ENCODE assay signal across 23 cellular contexts in the genomic region with DNA sequence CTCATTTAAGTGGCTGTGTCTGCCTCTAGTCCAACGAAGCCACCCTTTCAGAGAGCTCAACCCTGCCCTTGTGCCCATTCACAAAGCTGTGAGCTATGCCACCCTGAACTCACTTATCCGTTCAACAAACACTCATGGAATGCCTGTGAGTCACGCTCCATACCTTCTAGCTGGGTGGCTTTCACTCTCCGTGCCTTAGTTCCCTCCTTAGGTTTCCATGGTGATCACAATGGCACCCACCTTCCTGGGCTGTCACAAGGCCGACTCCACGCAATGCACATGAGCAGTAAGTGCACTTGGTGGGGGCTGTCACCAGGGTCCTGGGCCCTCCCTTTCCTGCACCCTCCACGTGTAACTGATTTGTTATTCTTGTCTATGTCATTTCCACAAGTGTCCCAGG. TPM values are rescaled to one million over a fixed set of nuclear protein-coding genes. Genes with fewer than 3 reads are reported as not detected.
DNase-seq lines count a peak whose midpoint lies in the region; ATAC-seq and TF ChIP-seq lines count a peak whose summit lies in the region.
"Had no signal": no experiment of that assay in that cellular context is flagged by ENCODE, and none has a peak within 500 bp of the region (broad histone marks: within the 10 kb centered on the region; RNA-seq: fewer than 3 reads in every experiment).

No MANE protein-coding gene starts in this region.

- no peaks in the 10 kb centered on the region for H4K20me1 ChIP-seq in H9 (ENCODE audit: control insufficient read depth, insufficient read depth, insufficient read length)

- H3K9ac ChIP-seq in H9 (ENCODE audit: extremely low read depth, insufficient read length, low read length) (no peak overlapping the region), mesendoderm (ENCODE audit: low read length) (no peak overlapping the region)

- H3K27me3 ChIP-seq in H9 (ENCODE audit: insufficient read depth, low read length) (no peaks in the 10 kb centered on the region), mesendoderm (ENCODE audit: insufficient read depth, low read length, poor library complexity) (no peaks in the 10 kb centered on the region)
- H3K27me3 ChIP-seq: adrenal gland, breast epithelium, dorsolateral prefrontal cortex, right lobe of liver, suprapubic skin had no signal

- H3K4me1 ChIP-seq in H9 (ENCODE audit: insufficient read depth, low read length): no peaks in the 10 kb centered on the region
- no peaks in the 10 kb centered on the region for H3K4me1 ChIP-seq in mesendoderm (ENCODE audit: control insufficient read depth, low read depth, low read length)
- H3K4me1 ChIP-seq: adrenal gland, breast epithelium, right lobe of liver, suprapubic skin had no signal

- no peak overlapping the region for H3T11ph ChIP-seq in H9 (ENCODE audit: low read length)

- H3K56ac ChIP-seq in H9 (ENCODE audit: insufficient read length, low read depth, low read length) (no peak overlapping the region), mesendoderm (ENCODE audit: low read length) (no peak overlapping the region)

- WGBS in H9 (ENCODE audit: extremely low coverage, insufficient read length, low lambda C conversion rate): no CpG with 5 or more reads among the region's 7 CpGs
- WGBS in mesendoderm (ENCODE audit: extremely low coverage, insufficient coverage, low lambda C conversion rate): no CpG with 5 or more reads among the region's 7 CpGs

- H2BK12ac ChIP-seq in H9 (ENCODE audit: insufficient read length, low read depth, low read length): no peak overlapping the region

- no peak overlapping the region; the same call in 1 of the 2 replicates for H3K14ac ChIP-seq in H9 (ENCODE audit: insufficient read depth, low read length)

- no peak overlapping the region for H3K4me3 Mint-ChIP-seq in H9
- H3K4me3 Mint-ChIP-seq: stimulated activated effector memory CD8-positive, alpha-beta T cell treated with anti-CD3 and anti-CD28 coated beads, Interleukin-12 subunit alpha, Interleukin-12 subunit beta, amount 100 ng/mL, for 72 hours had no signal

- no peak overlapping the region for H2BK120ac ChIP-seq in H9 (ENCODE audit: low read depth, low read length, poor library complexity, severe bottlenecking)
- H2BK120ac ChIP-seq in mesendoderm (ENCODE audit: low read depth, low read length): no peak overlapping the region

- no peaks in the 10 kb centered on the region for H3K4me1 Mint-ChIP-seq in H9

- H3K23me2 ChIP-seq in H9 (ENCODE audit: insufficient read length, low read depth, low read length, poor library complexity, severe bottlenecking): no peaks in the 10 kb centered on the region

- H2BK15ac ChIP-seq in H9 (ENCODE audit: low read depth, low read length) (no peak overlapping the region), mesendoderm (replicated peaks; ENCODE audit: low read depth) (no peak overlapping the region)

- H3K4me2 ChIP-seq in H9 (ENCODE audit: insufficient read depth, insufficient read length, low read length) (no peak overlapping the region), mesendoderm (ENCODE audit: low read length) (no peak overlapping the region)

- H2AK5ac ChIP-seq in H9 (ENCODE audit: insufficient read length, low read length): no peak overlapping the region
- H2AK5ac ChIP-seq in mesendoderm (ENCODE audit: low read length): no peak overlapping the region

- H3K9me3 Mint-ChIP-seq in H9: peaks cover 29 to 41% of the 10 kb centered on the region in 2 experiments

- H2BK20ac ChIP-seq in H9 (ENCODE audit: low read depth, low read length, poor library complexity, severe bottlenecking): no peak overlapping the region

- H4K8ac ChIP-seq in H9 (replicated peaks; ENCODE audit: insufficient read length, low read depth, low read length) (no peak overlapping the region), mesendoderm (ENCODE audit: low read depth, low read length) (no peak overlapping the region)

- H3K4ac ChIP-seq in H9 (ENCODE audit: low read depth, low read length) (no peak overlapping the region), mesendoderm (ENCODE audit: low read depth, low read length) (no peak overlapping the region)

- H3K18ac ChIP-seq in H9 (ENCODE audit: insufficient read length, low read depth, low read length): no peak overlapping the region
- H3K18ac ChIP-seq in mesendoderm (ENCODE audit: low read length): no peak overlapping the region

- H4K5ac ChIP-seq in H9 (ENCODE audit: insufficient read length, low read depth, low read length) (no peak overlapping the region), mesendoderm (ENCODE audit: low read length) (no peak overlapping the region)

- H3K79me2 ChIP-seq in H9 (ENCODE audit: insufficient read depth, low read length) (no peaks in the 10 kb centered on the region), mesendoderm (ENCODE audit: control insufficient read depth, insufficient read depth, low read length) (no peaks in the 10 kb centered on the region)

- no peak overlapping the region for H2BK5ac ChIP-seq in H9 (ENCODE audit: insufficient read length, low read length)
- no peak overlapping the region for H2BK5ac ChIP-seq in mesendoderm (ENCODE audit: low read length)

- peaks cover 17% of the 10 kb centered on the region for H3K9me3 ChIP-seq in H9 (ENCODE audit: control insufficient read depth, low read depth, low read length)
- H3K9me3 ChIP-seq: right lobe of liver had no signal

- in situ Hi-C loops in KBM-7 (cut with MboI; ENCODE audit: low pct_unique_long_range_greater_than_20kb, low sequenced_read_pairs): no loop called here

- no peak for TF ChIP-seq CTCF in H9 (conservative IDR thresholded peaks at IDR 0.05)

- H3K36me3 ChIP-seq in mesendoderm (ENCODE audit: control insufficient read depth, insufficient read depth, low read length): no peaks in the 10 kb centered on the region
- H3K36me3 ChIP-seq: adrenal gland, breast epithelium, right lobe of liver, suprapubic skin had no signal

- no peak overlapping the region for H3K4me3 ChIP-seq in mesendoderm (ENCODE audit: low read length)
- H3K4me3 ChIP-seq: adrenal gland, breast epithelium, dorsolateral prefrontal cortex, right lobe of liver, suprapubic skin had no signal

- H2AFZ ChIP-seq in H9 (ENCODE audit: low read length): no peak overlapping the region

- H3K79me1 ChIP-seq in H9 (ENCODE audit: insufficient read depth, low read depth, low read length, poor library complexity, severe bottlenecking): no peaks in the 10 kb centered on the region
- no peaks in the 10 kb centered on the region for H3K79me1 ChIP-seq in mesendoderm (ENCODE audit: low read length)

- DNase-seq in 8988T (peak; percentile 89), H9 (peak; percentile 17), SW 1271 (lab: John Stamatoyannopoulos, UW) (peak; percentile 36 to 46), mesendoderm (peak; percentile 43), COLO668 (lab: John Stamatoyannopoulos, UW; ENCODE audit: unreplicated experiment) (no peak), D341Med (ENCODE audit: low spot score) (no peak), KBM-7 (no peak)
- DNase-seq: activated CD4-positive, alpha-beta T cell treated with anti-CD3 and anti-CD28 coated beads for 4 hours; DMS79; foreskin melanocyte; GOT3; Kasumi-1; NCI-H1105; NCI-H510A treated with DMSO at 0.1 percent for 48 hours had no signal

- no peak overlapping the region for H3K27ac Mint-ChIP-seq in H9
- H3K27ac Mint-ChIP-seq: stimulated activated effector memory CD8-positive, alpha-beta T cell treated with anti-CD3 and anti-CD28 coated beads, Interleukin-12 subunit alpha, Interleukin-12 subunit beta, amount 100 ng/mL, for 72 hours had no signal

- peaks cover 4 to 15% (median 6%) of the 10 kb centered on the region in 3 experiments; a peak in 6 of 7 replicates for H3K36me3 Mint-ChIP-seq in H9 (ENCODE audit: insufficient read depth in 1 of 3, low read depth in 3 of 3)

- H3K27ac ChIP-seq in H9 (ENCODE audit: insufficient read length, low read depth, low read length) (no peak overlapping the region), mesendoderm (ENCODE audit: low read depth, low read length) (no peak overlapping the region)
- H3K27ac ChIP-seq: adrenal gland, breast epithelium, right lobe of liver, suprapubic skin had no signal

- peaks cover 18% of the 10 kb centered on the region for H3K27me3 Mint-ChIP-seq in H9 (ENCODE audit: low read depth)

- H3K23ac ChIP-seq in H9 (ENCODE audit: insufficient read length, low read depth, low read length): no peak overlapping the region
- no peak overlapping the region for H3K23ac ChIP-seq in mesendoderm (ENCODE audit: low read length)

- ATAC-seq in HG03520 (IDR thresholded peaks at IDR 0.05; ENCODE audit: unreplicated experiment): no peak
- ATAC-seq: right lobe of liver; stimulated activated effector memory CD8-positive, alpha-beta T cell treated with anti-CD3 and anti-CD28 coated beads, Interleukin-12 subunit alpha, Interleukin-12 subunit beta, amount 100 ng/mL, for 72 hours had no signal

- H4K91ac ChIP-seq in H9 (ENCODE audit: insufficient read length, low read depth, low read length): no peak overlapping the region

RNA-seq across cellular contexts. Expression of gene PPP2R2C, which starts 37.2 kb away (rescaled TPM):
- total RNA-seq in H9 (2021): 8.1 and 8.6 TPM in 2 replicates
- 48.5 TPM for polyA plus RNA-seq in mesendoderm (2013, experiment 1 of 2)
- 52.5 TPM for polyA plus RNA-seq in mesendoderm (2013, experiment 2 of 2)
- total RNA-seq: epithelial cell of proximal tubule, kidney epithelial cell had no signal

Comparison
In these comparisons a context has a peak if more than half of its experiments do, and no peak if none do; other contexts are left out.
1. DNase-seq: peak in 8988T (single experiment), H9 (single experiment), SW 1271 (2 of 2) and mesendoderm (single experiment); none in COLO668 (single experiment), D341Med (single experiment) and KBM-7 (single experiment).